8 cellular contexts compared by ENCODE assay signal in genomic region chr3:151871639-151872468, GRCh38. TPM values are rescaled to one million over a fixed set of nuclear protein-coding genes. Genes with fewer than 3 reads are reported as not detected.
DNase-seq lines count a peak whose midpoint lies in the region; ATAC-seq, FAIRE-seq and TF ChIP-seq lines count a peak whose summit lies in the region.
"Had no signal": no experiment of that assay in that cellular context is flagged by ENCODE, and none has a peak within 500 bp of the region (broad histone marks: within the 10 kb centered on the region; RNA-seq: fewer than 3 reads in every experiment).

No MANE protein-coding gene starts in this region.

- peak; percentile 82 for ATAC-seq in HG02973 (IDR thresholded peaks at IDR 0.05; ENCODE audit: unreplicated experiment)
- ATAC-seq in left colon: peak; percentile 42
- ATAC-seq in CD4-positive, alpha-beta T cell (ENCODE audit: poor library complexity): no peak
- ATAC-seq in omental fat pad (ENCODE audit: low FRiP score): no peak

- intact Hi-C loops in left colon (cut with DNase I, micrococcal nuclease): no loop called here
- intact Hi-C loops in CD4-positive, alpha-beta T cell (cut with DNase I, micrococcal nuclease): no loop called here

- POLR2A ChIA-PET in CD4-positive, alpha-beta T cell (lab: Charles Lee): no interaction called here

- no peak overlapping the region for H3K4me3 Mint-ChIP-seq in CD4-positive, alpha-beta T cell

- TF ChIP-seq CTCF in CD4-positive, alpha-beta T cell (IDR thresholded peaks at IDR 0.05): no peak
- no peak for TF ChIP-seq CTCF in omental fat pad (IDR thresholded peaks at IDR 0.05)

- no peaks in the 10 kb centered on the region for H3K36me3 ChIP-seq in MG63

- H3K9me3 ChIP-seq in MG63: no peaks in the 10 kb centered on the region
- H3K9me3 ChIP-seq in CD4-positive, alpha-beta T cell (ENCODE audit: control insufficient read depth, low read length): no peaks in the 10 kb centered on the region

- no peak overlapping the region for H3K4me3 ChIP-seq in MG63

- H3K27ac Mint-ChIP-seq in CD4-positive, alpha-beta T cell: no peak overlapping the region

- CTCF ChIA-PET in CD4-positive, alpha-beta T cell (lab: Charles Lee): no interaction called here

- H3K4me1 Mint-ChIP-seq in CD4-positive, alpha-beta T cell (ENCODE audit: low read depth): peaks cover 12% of the 10 kb centered on the region

- H3K9me3 Mint-ChIP-seq in CD4-positive, alpha-beta T cell: no peaks in the 10 kb centered on the region

- H3K27me3 Mint-ChIP-seq in CD4-positive, alpha-beta T cell: peaks cover 4% of the 10 kb centered on the region

- in situ Hi-C loops in SK-MEL-5 (cut with HindIII; ENCODE audit: low pct_unique_long_range_greater_than_20kb, low sequenced_read_pairs): no loop called here

- no peaks in the 10 kb centered on the region for H3K27me3 ChIP-seq in MG63
- H3K27me3 ChIP-seq in CD4-positive, alpha-beta T cell (ENCODE audit: control insufficient read depth, insufficient read depth, low read length): no peaks in the 10 kb centered on the region

- H3K36me3 Mint-ChIP-seq in CD4-positive, alpha-beta T cell (ENCODE audit: low read depth): no peaks in the 10 kb centered on the region

- no peak overlapping the region for H3K27ac ChIP-seq in CD4-positive, alpha-beta T cell (ENCODE audit: low read depth, low read length)

- peak; percentile 76 for FAIRE-seq in GM19239 (lab: Jason Lieb, UNC)

- DNase-seq in GM19239 (ENCODE audit: insufficient read length, low spot score) (no peak), SK-MEL-5 (ENCODE audit: low read depth, low spot score) (peak; percentile 56), left colon (no peak), MG63 (no peak), omental fat pad (ENCODE audit: low spot score) (no peak)
- DNase-seq in CD4-positive, alpha-beta T cell: no peak

RNA-seq across cellular contexts. Expression of gene SUCNR1, which starts 1.6 kb away (rescaled TPM):
- total RNA-seq in SK-MEL-5 (2014; rRNA removed; shearing (Covaris generic)): 0.03 TPM in 1 of 2 replicates, not detected in the other
- polyA plus RNA-seq in SK-MEL-5 (2015; cell fraction: cytosol; rRNA removed): 0.05 and 0.10 TPM in 2 replicates
- polyA plus RNA-seq in SK-MEL-5 (2015; cell fraction: nucleus; rRNA removed): 0.17 TPM in 1 of 2 replicates, not detected in the other
- total RNA-seq in left colon (under 1 TPM; 0.15 to 0.47 TPM), omental fat pad (1 to 10 TPM; 1.1 to 2.8 (median 2.5) TPM)
- total RNA-seq in MG63 (2014; rRNA removed; shearing (Covaris generic); ENCODE audit: low replicate concordance): not detected in 2 replicates
- total RNA-seq in CD4-positive, alpha-beta T cell: not detected

RNA-seq across cellular contexts. Expression of gene AADAC, which starts 57.9 kb away (rescaled TPM):
- not detected in 2 replicates for total RNA-seq in SK-MEL-5 (2014; rRNA removed; shearing (Covaris generic))
- not detected in 2 replicates for polyA plus RNA-seq in SK-MEL-5 (2015; cell fraction: cytosol; rRNA removed)
- not detected in 2 replicates for polyA plus RNA-seq in SK-MEL-5 (2015; cell fraction: nucleus; rRNA removed)
- total RNA-seq in left colon (not detected), omental fat pad (10 to 100 TPM in 1 of 4 donors, 1 to 10 TPM in 2, under 1 TPM in 1; 0.95 to 22.2 (median 1.8) TPM)
- total RNA-seq in MG63 (2014; rRNA removed; shearing (Covaris generic); ENCODE audit: low replicate concordance): not detected in 2 replicates
- total RNA-seq in CD4-positive, alpha-beta T cell: not detected
- total RNA-seq: temporal lobe had no signal

Comparison
In these comparisons a context has a peak if more than half of its experiments do, and no peak if none do; other contexts are left out.
1. ATAC-seq: peak in HG02973 (single experiment) and left colon (single experiment); none in CD4-positive, alpha-beta T cell (single experiment) and omental fat pad (single experiment).